Comparison of ENCODE assay signal across 27 cellular contexts in the genomic region with DNA sequence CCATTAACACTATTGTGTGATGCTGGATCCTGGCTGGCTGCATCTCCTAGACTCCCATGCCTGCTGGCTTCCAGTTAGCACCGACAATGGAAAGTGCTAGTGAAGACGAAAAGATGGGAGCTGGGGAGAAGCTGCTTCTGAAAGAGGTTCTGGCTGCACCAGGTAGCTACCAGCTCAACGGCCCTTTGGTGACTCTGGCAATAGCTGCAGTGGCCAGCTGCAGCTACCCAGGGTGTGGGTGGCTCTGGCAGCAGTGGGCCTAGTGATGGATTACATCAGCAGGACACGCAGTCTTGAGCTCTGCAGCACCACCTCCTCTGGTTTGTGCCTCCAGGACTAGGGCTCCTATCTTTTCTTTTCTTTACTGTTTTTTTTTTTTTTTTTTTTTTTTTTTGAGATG.
"Had no signal": no experiment of that assay in that cellular context is flagged by ENCODE, and none has a peak within 500 bp of the region (broad histone marks: within the 10 kb centered on the region; RNA-seq: fewer than 3 reads in every experiment).

No MANE protein-coding gene starts in this region.

- H3K27me3 ChIP-seq: ovary, right lobe of liver, thyroid gland, upper lobe of left lung, uterus had no signal

- DNase-seq: effector CD8-positive, alpha-beta T cell; endodermal cell; foreskin fibroblast; gastrocnemius medialis; head of caudate nucleus; left cardiac atrium; left lung; mesenchymal stem cell; mucosa of descending colon; naive B cell; nucleus accumbens; ovary; right lobe of liver; stimulated activated CD4-positive, alpha-beta T cell treated with anti-CD3 and anti-CD28 coated beads, Interleukin-15, amount 100 ng/mL, for 24 hours; stimulated activated CD4-positive, alpha-beta T cell treated with anti-CD3 and anti-CD28 coated beads, Interleukin-2, amount 100 ng/mL, for 48 hours; stimulated activated naive B cell treated with anti-CD40 and anti-IgM and Interleukin-4, amounts not matched to agents 10 μg/mL and 1 μg/mL and 100 μg/mL, for 72 hours; thyroid gland; upper lobe of left lung; uterus had no signal

- H3K27ac ChIP-seq: epithelial cell of prostate, gastrocnemius medialis, left lung, ovary, right lobe of liver, suprapubic skin, thyroid gland, upper lobe of left lung, uterus had no signal

- H3K4me3 ChIP-seq: gastrocnemius medialis, left lung, mucosa of descending colon, ovary, right lobe of liver, suprapubic skin, thyroid gland, upper lobe of left lung, uterus had no signal

- H3K36me3 Mint-ChIP-seq: mesothelial cell of epicardium; naive B cell; stimulated activated naive B cell treated with anti-CD40 and anti-IgM and Interleukin-4, amounts not matched to agents 10 μg/mL and 1 μg/mL and 100 μg/mL, for 72 hours had no signal

- H3K4me3 Mint-ChIP-seq: endodermal cell; mesothelial cell of epicardium; naive B cell; nephron; stimulated activated naive B cell treated with anti-CD40 and anti-IgM and Interleukin-4, amounts not matched to agents 10 μg/mL and 1 μg/mL and 100 μg/mL, for 72 hours; stimulated activated naive CD8-positive, alpha-beta T cell treated with anti-CD3 and anti-CD28 coated beads, Interleukin-15, Interleukin-2, amounts not matched to agents 100 ng/mL and 50 ng/mL, for 24 hours had no signal

- H3K27ac Mint-ChIP-seq: endodermal cell; mesothelial cell of epicardium; naive B cell; nephron; stimulated activated naive B cell treated with anti-CD40 and anti-IgM and Interleukin-4, amounts not matched to agents 10 μg/mL and 1 μg/mL and 100 μg/mL, for 72 hours; stimulated activated naive CD8-positive, alpha-beta T cell treated with anti-CD3 and anti-CD28 coated beads, Interleukin-15, Interleukin-2, amounts not matched to agents 100 ng/mL and 50 ng/mL, for 24 hours had no signal

- H3K9me3 ChIP-seq: gastrocnemius medialis, left lung, mucosa of descending colon, ovary, right lobe of liver, suprapubic skin, thyroid gland, upper lobe of left lung, uterus had no signal

- ATAC-seq: esophagus mucosa; gastrocnemius medialis; left cardiac atrium; left lung; mucosa of descending colon; stimulated activated naive B cell treated with anti-CD40 and anti-IgM and Interleukin-4, amounts not matched to agents 10 μg/mL and 1 μg/mL and 100 μg/mL, for 72 hours had no signal

- H3K36me3 ChIP-seq: gastrocnemius medialis, left lung, ovary, right lobe of liver, suprapubic skin, thyroid gland, upper lobe of left lung, uterus had no signal

- FAIRE-seq: colon, small intestine had no signal

- H3K9me3 Mint-ChIP-seq: endodermal cell; mesothelial cell of epicardium; naive B cell; nephron; stimulated activated naive B cell treated with anti-CD40 and anti-IgM and Interleukin-4, amounts not matched to agents 10 μg/mL and 1 μg/mL and 100 μg/mL, for 72 hours; stimulated activated naive CD8-positive, alpha-beta T cell treated with anti-CD3 and anti-CD28 coated beads, Interleukin-15, Interleukin-2, amounts not matched to agents 100 ng/mL and 50 ng/mL, for 24 hours had no signal

- H3K4me1 Mint-ChIP-seq: mesothelial cell of epicardium; naive B cell; nephron; stimulated activated naive B cell treated with anti-CD40 and anti-IgM and Interleukin-4, amounts not matched to agents 10 μg/mL and 1 μg/mL and 100 μg/mL, for 72 hours had no signal

- H3K4me1 ChIP-seq: gastrocnemius medialis, left lung, right lobe of liver, suprapubic skin, thyroid gland, upper lobe of left lung, uterus had no signal
